1 cellular context compared by ENCODE assay signal in the genomic region with DNA sequence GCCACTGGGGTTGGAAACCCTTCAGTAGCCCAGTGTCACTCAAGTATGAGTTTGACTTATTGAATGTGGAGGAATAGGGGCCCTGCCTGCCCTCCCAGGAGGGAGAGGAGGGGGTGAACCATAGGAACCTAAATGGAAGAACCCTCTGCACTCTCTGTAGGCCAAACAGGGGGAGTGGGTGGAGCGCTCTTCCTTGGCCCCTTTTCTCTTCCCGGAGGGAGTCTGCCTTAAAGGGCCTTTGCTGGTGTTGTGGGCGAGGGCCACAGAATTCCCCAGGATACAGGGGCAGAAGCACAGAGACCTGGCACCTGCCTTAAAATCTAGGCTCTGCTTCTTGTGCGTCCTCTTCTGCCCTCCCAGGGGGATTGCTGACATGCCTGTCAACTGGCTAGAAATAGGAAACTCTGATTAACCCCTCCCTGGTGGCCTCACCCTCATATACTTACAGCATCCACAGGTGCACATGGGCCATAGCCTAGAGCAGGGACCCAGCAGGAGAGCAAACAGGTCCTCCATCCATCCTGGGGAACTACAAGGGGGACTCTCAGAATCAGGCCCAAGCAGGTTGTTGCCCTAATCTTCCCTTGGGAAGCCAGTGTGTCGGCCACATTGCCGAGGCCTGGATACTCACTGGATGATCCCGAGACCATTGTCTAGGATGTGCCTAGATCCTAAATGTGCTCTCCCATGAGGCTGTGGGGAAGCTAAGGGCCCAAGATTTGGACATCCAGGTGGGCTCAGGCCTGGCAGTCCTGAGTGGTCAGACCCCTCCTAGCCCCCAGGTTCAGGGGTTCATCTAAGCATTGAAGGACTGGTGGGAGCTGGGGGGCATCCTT.
TF ChIP-seq lines count a peak whose summit lies in the region.

No MANE protein-coding gene starts in this region.

TF ChIP-seq in GM23338, 12 proteins besides CTCF, POLR2A, EP300 and RAD21 (continued from another document):
- TF ChIP-seq ZNF462 (CRISPR knock-in tag; IDR thresholded peaks at IDR 0.05) = no peak
- TF ChIP-seq JUNB (IDR thresholded peaks at IDR 0.05; ENCODE audit: unreplicated experiment) = no peak
- TF ChIP-seq REST (IDR thresholded peaks at IDR 0.05; ENCODE audit: unreplicated experiment) = no peak
- no peak for TF ChIP-seq ETS1 (IDR thresholded peaks at IDR 0.05)
- no peak for TF ChIP-seq ZNF114 (CRISPR knock-in tag; IDR thresholded peaks at IDR 0.05)
- TF ChIP-seq NANOG (IDR thresholded peaks at IDR 0.05; ENCODE audit: borderline replicate concordance) = no peak
- TF ChIP-seq EZH2 (IDR thresholded peaks at IDR 0.05; ENCODE audit: low read depth, unreplicated experiment) = no peak
